In genomic region chr6:100449239-100449691, GRCh38 we compare ENCODE assay signal across 1 cellular context.
TF ChIP-seq lines count a peak whose summit lies in the region.

No MANE protein-coding gene starts in this region.

TF ChIP-seq in IMR-90, 13 proteins besides CTCF, POLR2A, EP300 and RAD21 (continued from another document):
- TF ChIP-seq USF2 (IDR thresholded peaks at IDR 0.05; ENCODE audit: low read depth, low read length) (no peak), CHD1 (IDR thresholded peaks at IDR 0.05; ENCODE audit: low read depth, low read length) (no peak), FOS (IDR thresholded peaks at IDR 0.05; ENCODE audit: low read depth, low read length) (no peak), MAFK (IDR thresholded peaks at IDR 0.05; ENCODE audit: low read depth, low read length) (no peak), NFE2L2 (IDR thresholded peaks at IDR 0.05; ENCODE audit: low read depth, low read length) (no peak), ELK1 (IDR thresholded peaks at IDR 0.05; ENCODE audit: borderline replicate concordance, low read depth, low read length) (no peak)
